In the genomic region with DNA sequence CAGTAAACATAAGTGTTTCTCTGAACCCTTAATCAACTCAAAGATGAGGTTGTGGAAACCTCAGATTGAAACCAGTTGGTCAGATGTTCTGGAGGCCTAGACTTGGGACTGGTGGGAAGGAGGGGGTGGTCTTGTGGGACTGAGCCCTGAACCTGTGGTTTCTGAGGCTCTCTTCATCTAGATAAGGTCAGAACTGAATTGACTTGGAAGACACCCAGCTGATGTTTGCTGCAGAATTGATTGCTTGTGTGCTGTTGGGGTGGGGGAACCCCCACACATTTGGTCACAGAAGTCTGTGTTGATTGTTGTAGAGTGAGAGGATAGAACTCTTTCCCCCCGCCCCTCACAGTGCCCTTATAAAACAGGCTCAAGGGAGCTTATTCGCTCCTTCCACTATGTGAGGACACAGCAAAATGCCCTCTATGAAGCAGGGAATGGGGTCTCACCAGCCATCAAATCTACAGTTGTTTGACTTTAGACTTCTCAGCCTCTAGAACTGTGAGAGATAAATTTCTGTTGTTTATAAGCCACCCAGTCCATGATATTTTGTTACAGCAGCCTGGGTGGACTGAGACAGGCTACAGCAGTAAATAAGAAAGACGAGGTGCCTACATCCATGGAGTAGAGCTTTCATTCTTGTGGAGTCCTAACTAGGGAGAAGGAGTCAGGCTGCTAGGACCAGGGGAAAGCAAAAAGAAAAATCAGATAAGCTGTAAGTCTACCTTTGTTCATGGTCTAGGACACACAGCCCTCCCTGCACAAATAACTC, we compare ENCODE assay signal across 1 cellular context.
TF ChIP-seq lines count a peak whose summit lies in the region.

No MANE protein-coding gene starts in this region.

TF ChIP-seq in GM23338, 12 proteins besides CTCF, POLR2A, EP300 and RAD21 (continued from another document):
- TF ChIP-seq, protein P1, sequence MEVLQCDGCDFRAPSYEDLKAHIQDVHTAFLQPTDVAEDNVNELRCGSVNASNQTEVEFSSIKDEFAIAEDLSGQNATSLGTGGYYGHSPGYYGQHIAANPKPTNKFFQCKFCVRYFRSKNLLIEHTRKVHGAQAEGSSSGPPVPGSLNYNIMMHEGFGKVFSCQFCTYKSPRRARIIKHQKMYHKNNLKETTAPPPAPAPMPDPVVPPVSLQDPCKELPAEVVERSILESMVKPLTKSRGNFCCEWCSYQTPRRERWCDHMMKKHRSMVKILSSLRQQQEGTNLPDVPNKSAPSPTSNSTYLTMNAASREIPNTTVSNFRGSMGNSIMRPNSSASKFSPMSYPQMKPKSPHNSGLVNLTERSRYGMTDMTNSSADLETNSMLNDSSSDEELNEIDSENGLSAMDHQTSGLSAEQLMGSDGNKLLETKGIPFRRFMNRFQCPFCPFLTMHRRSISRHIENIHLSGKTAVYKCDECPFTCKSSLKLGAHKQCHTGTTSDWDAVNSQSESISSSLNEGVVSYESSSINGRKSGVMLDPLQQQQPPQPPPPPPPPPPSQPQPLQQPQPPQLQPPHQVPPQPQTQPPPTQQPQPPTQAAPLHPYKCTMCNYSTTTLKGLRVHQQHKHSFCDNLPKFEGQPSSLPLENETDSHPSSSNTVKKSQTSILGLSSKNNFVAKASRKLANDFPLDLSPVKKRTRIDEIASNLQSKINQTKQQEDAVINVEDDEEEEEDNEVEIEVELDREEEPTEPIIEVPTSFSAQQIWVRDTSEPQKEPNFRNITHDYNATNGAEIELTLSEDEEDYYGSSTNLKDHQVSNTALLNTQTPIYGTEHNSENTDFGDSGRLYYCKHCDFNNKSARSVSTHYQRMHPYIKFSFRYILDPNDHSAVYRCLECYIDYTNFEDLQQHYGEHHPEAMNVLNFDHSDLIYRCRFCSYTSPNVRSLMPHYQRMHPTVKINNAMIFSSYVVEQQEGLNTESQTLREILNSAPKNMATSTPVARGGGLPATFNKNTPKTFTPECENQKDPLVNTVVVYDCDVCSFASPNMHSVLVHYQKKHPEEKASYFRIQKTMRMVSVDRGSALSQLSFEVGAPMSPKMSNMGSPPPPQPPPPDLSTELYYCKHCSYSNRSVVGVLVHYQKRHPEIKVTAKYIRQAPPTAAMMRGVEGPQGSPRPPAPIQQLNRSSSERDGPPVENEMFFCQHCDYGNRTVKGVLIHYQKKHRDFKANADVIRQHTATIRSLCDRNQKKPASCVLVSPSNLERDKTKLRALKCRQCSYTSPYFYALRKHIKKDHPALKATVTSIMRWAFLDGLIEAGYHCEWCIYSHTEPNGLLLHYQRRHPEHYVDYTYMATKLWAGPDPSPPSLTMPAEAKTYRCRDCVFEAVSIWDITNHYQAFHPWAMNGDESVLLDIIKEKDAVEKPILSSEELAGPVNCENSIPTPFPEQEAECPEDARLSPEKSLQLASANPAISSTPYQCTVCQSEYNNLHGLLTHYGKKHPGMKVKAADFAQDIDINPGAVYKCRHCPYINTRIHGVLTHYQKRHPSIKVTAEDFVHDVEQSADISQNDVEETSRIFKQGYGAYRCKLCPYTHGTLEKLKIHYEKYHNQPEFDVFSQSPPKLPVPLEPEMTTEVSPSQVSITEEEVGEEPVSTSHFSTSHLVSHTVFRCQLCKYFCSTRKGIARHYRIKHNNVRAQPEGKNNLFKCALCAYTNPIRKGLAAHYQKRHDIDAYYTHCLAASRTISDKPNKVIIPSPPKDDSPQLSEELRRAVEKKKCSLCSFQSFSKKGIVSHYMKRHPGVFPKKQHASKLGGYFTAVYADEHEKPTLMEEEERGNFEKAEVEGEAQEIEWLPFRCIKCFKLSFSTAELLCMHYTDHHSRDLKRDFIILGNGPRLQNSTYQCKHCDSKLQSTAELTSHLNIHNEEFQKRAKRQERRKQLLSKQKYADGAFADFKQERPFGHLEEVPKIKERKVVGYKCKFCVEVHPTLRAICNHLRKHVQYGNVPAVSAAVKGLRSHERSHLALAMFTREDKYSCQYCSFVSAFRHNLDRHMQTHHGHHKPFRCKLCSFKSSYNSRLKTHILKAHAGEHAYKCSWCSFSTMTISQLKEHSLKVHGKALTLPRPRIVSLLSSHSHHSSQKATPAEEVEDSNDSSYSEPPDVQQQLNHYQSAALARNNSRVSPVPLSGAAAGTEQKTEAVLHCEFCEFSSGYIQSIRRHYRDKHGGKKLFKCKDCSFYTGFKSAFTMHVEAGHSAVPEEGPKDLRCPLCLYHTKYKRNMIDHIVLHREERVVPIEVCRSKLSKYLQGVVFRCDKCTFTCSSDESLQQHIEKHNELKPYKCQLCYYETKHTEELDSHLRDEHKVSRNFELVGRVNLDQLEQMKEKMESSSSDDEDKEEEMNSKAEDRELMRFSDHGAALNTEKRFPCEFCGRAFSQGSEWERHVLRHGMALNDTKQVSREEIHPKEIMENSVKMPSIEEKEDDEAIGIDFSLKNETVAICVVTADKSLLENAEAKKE (CRISPR knock-in tag; IDR thresholded peaks at IDR 0.05), result no peak
- no peak for TF ChIP-seq CREB1 (CRISPR knock-in tag; IDR thresholded peaks at IDR 0.05; ENCODE audit: low read depth)
- TF ChIP-seq EZH2phosphoT487 (IDR thresholded peaks at IDR 0.05; ENCODE audit: unreplicated experiment), result no peak
- TF ChIP-seq ZNF331 (CRISPR knock-in tag; IDR thresholded peaks at IDR 0.05; ENCODE audit: low read depth), result no peak
- TF ChIP-seq JUNB (IDR thresholded peaks at IDR 0.05; ENCODE audit: unreplicated experiment), result no peak
- TF ChIP-seq ETS1 (IDR thresholded peaks at IDR 0.05), result no peak
- TF ChIP-seq, protein P2, sequence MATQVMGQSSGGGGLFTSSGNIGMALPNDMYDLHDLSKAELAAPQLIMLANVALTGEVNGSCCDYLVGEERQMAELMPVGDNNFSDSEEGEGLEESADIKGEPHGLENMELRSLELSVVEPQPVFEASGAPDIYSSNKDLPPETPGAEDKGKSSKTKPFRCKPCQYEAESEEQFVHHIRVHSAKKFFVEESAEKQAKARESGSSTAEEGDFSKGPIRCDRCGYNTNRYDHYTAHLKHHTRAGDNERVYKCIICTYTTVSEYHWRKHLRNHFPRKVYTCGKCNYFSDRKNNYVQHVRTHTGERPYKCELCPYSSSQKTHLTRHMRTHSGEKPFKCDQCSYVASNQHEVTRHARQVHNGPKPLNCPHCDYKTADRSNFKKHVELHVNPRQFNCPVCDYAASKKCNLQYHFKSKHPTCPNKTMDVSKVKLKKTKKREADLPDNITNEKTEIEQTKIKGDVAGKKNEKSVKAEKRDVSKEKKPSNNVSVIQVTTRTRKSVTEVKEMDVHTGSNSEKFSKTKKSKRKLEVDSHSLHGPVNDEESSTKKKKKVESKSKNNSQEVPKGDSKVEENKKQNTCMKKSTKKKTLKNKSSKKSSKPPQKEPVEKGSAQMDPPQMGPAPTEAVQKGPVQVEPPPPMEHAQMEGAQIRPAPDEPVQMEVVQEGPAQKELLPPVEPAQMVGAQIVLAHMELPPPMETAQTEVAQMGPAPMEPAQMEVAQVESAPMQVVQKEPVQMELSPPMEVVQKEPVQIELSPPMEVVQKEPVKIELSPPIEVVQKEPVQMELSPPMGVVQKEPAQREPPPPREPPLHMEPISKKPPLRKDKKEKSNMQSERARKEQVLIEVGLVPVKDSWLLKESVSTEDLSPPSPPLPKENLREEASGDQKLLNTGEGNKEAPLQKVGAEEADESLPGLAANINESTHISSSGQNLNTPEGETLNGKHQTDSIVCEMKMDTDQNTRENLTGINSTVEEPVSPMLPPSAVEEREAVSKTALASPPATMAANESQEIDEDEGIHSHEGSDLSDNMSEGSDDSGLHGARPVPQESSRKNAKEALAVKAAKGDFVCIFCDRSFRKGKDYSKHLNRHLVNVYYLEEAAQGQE (IDR thresholded peaks at IDR 0.05; ENCODE audit: unreplicated experiment), result no peak
- no peak for TF ChIP-seq ZNF114 (CRISPR knock-in tag; IDR thresholded peaks at IDR 0.05)
